1 cellular context compared by ENCODE assay signal in genomic region chrX:155216179-155216939, GRCh38.
TF ChIP-seq lines count a peak whose summit lies in the region.

Gene VBP1 (plus strand): TSS chrX:155216460. CDS start chrX:155216483, 23 bp downstream.

TF ChIP-seq in K562, 482 proteins besides CTCF, POLR2A, EP300 and RAD21 (continued from another document and continues in another):
- TF ChIP-seq ZNF408 (CRISPR knock-in tag; IDR thresholded peaks at IDR 0.05; ENCODE audit: low read depth): no peak
- TF ChIP-seq DEAF1 (CRISPR knock-in tag; IDR thresholded peaks at IDR 0.05): no peak
- TF ChIP-seq BRD4 (IDR thresholded peaks at IDR 0.05): no peak
- TF ChIP-seq KLF16 (IDR thresholded peaks at IDR 0.05): no peak
- no peak for TF ChIP-seq ZC3H8 (IDR thresholded peaks at IDR 0.05)
- peak; percentile 33; the same call in 1 of the 2 replicates for TF ChIP-seq TFAP4 (CRISPR knock-in tag; IDR thresholded peaks at IDR 0.05; ENCODE audit: borderline replicate concordance)
- no peak for TF ChIP-seq SIN3A (IDR thresholded peaks at IDR 0.05; ENCODE audit: borderline replicate concordance in 2 of 2, control insufficient read depth in 1 of 2, low read depth in 2 of 2, low read length in 2 of 2)
- TF ChIP-seq AFF4 (CRISPR knock-in tag; IDR thresholded peaks at IDR 0.05): no peak
- TF ChIP-seq CHCHD3 (CRISPR knock-in tag; IDR thresholded peaks at IDR 0.05): no peak
- TF ChIP-seq ZBTB33 (CRISPR knock-in tag; IDR thresholded peaks at IDR 0.05): no peak
- TF ChIP-seq ZNF133 (CRISPR knock-in tag; IDR thresholded peaks at IDR 0.05): no peak
- no peak for TF ChIP-seq GATA2 (CRISPR knock-in tag; IDR thresholded peaks at IDR 0.05)
- TF ChIP-seq ZNF280B (CRISPR knock-in tag; IDR thresholded peaks at IDR 0.05): no peak
- no peak for TF ChIP-seq THAP7 (CRISPR knock-in tag; IDR thresholded peaks at IDR 0.05)
- no peak for TF ChIP-seq ZNF609 (CRISPR knock-in tag; IDR thresholded peaks at IDR 0.05; ENCODE audit: borderline replicate concordance)
- TF ChIP-seq ZNF263 (CRISPR knock-in tag; IDR thresholded peaks at IDR 0.05; ENCODE audit: borderline replicate concordance): no peak
- TF ChIP-seq NEUROD1 (IDR thresholded peaks at IDR 0.05; ENCODE audit: borderline replicate concordance, low read depth, low read length, partially characterized antibody): peak; percentile 91
- no peak for TF ChIP-seq ESRRB (CRISPR knock-in tag; IDR thresholded peaks at IDR 0.05; ENCODE audit: borderline replicate concordance)
- TF ChIP-seq NR3C1 (CRISPR knock-in tag; IDR thresholded peaks at IDR 0.05): no peak
- TF ChIP-seq SMAD1 (IDR thresholded peaks at IDR 0.05; ENCODE audit: low read depth, low read length, partially characterized antibody): no peak
- no peak for TF ChIP-seq ZNF277 (CRISPR knock-in tag; IDR thresholded peaks at IDR 0.05; ENCODE audit: borderline replicate concordance)
- TF ChIP-seq TAF1 (IDR thresholded peaks at IDR 0.05; ENCODE audit: control insufficient read depth, extremely low read depth, insufficient read depth, low read length, severe bottlenecking): peak; percentile 92
- no peak for TF ChIP-seq ZNF398 (CRISPR knock-in tag; IDR thresholded peaks at IDR 0.05)
- TF ChIP-seq HDAC3 (IDR thresholded peaks at IDR 0.05; ENCODE audit: borderline replicate concordance, partially characterized antibody): no peak
- TF ChIP-seq RUNX1 (IDR thresholded peaks at IDR 0.05; ENCODE audit: low read depth): no peak
- TF ChIP-seq CBX8 (IDR thresholded peaks at IDR 0.05; ENCODE audit: borderline replicate concordance, extremely low read depth, low read depth, low read length, poor library complexity, severe bottlenecking): no peak
- TF ChIP-seq SAP30 (IDR thresholded peaks at IDR 0.05; ENCODE audit: borderline replicate concordance, insufficient read depth, low read depth, low read length, poor library complexity, severe bottlenecking): peak; percentile 7
- no peak for TF ChIP-seq POLR2AphosphoS2 (IDR thresholded peaks at IDR 0.05; ENCODE audit: low read length)
- TF ChIP-seq CUX1 (CRISPR knock-in tag; IDR thresholded peaks at IDR 0.05): no peak
